27 cellular contexts compared by ENCODE assay signal in the genomic region with DNA sequence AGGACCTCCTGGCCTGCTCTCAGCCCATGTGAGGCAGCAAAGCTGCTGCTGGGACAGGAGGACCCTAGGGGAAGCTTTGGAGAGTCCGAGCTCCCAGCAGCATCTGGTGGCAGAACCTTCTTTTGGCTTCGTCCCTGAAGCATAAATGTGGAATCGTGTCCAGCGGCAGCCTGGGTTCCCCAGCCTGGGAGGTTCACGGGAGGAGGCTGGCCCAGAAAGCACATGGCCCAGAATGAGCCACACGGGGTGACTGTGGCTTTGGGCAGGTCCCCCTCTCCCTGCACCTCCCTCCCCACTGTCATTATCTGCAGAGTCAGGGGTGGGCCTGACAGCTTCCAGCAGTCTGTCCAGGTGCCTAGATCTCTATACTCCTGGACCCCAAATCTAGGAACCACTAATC.
"Had no signal": no experiment of that assay in that cellular context is flagged by ENCODE, and none has a peak within 500 bp of the region (broad histone marks: within the 10 kb centered on the region; RNA-seq: fewer than 3 reads in every experiment).

No MANE protein-coding gene starts in this region.

- H3K27me3 ChIP-seq: stomach, testis, thyroid gland, tibial artery, tibial nerve, transverse colon, upper lobe of left lung, upper lobe of right lung, uterus, vagina had no signal

- H3K27ac ChIP-seq: stomach, suprapubic skin, testis, thoracic aorta, thyroid gland, tibial artery, tibial nerve, transverse colon, upper lobe of left lung, upper lobe of right lung, uterus, vagina had no signal

- DNase-seq: stimulated activated CD4-positive, alpha-beta T cell treated with anti-CD3 and anti-CD28 coated beads, Interleukin-2, amount 100 ng/mL, for 48 hours; stimulated activated CD4-positive, alpha-beta T cell treated with anti-CD3 and anti-CD28 coated beads, Interleukin-4, amount 100 ng/mL, for 1 hour; stimulated activated CD4-positive, alpha-beta T cell treated with anti-CD3 and anti-CD28 coated beads, Interleukin-4, amount 100 ng/mL, for 24 hours; stimulated activated CD4-positive, alpha-beta T cell treated with anti-CD3 and anti-CD28 coated beads, Interleukin-4, amount 100 ng/mL, for 4 hours; stimulated activated CD8-positive, alpha-beta memory T cell treated with anti-CD3 and anti-CD28 coated beads, Interleukin-4, amount 100 ng/mL, for 48 hours; stimulated activated naive B cell treated with anti-CD40 and anti-IgM and Interleukin-4, amounts not matched to agents 10 μg/mL and 1 μg/mL and 100 μg/mL, for 72 hours; stimulated activated naive CD4-positive, alpha-beta T cell; stimulated activated naive CD4-positive, alpha-beta T cell treated with Interleukin-2 at 50 U/mL for 16 hours; stimulated activated naive CD8-positive, alpha-beta T cell treated with anti-CD3 and anti-CD28 coated beads, Interleukin-15, amount 100 ng/mL, for 72 hours; stimulated activated naive CD8-positive, alpha-beta T cell treated with anti-CD3 and anti-CD28 coated beads, Interleukin-15, Interleukin-2, amounts not matched to agents 100 U/mL and 50 U/mL, for 24 hours; stomach; substantia nigra; testis; thyroid gland; tibial artery; transverse colon; trophoblast cell; upper lobe of left lung; upper lobe of right lung; uterus had no signal

- H3K36me3 ChIP-seq: stomach, suprapubic skin, thoracic aorta, thyroid gland, tibial artery, tibial nerve, transverse colon, upper lobe of left lung, upper lobe of right lung, uterus, vagina had no signal

- ATAC-seq: stimulated activated effector memory CD8-positive, alpha-beta T cell treated with anti-CD3 and anti-CD28 coated beads, Interleukin-12 subunit alpha, Interleukin-12 subunit beta, amount 100 ng/mL, for 72 hours; stimulated activated memory B cell treated with anti-CD40 and anti-IgM and Interleukin-4, amounts not matched to agents 10 μg/mL and 1 μg/mL and 100 μg/mL, for 72 hours; stimulated activated naive B cell treated with anti-CD40 and anti-IgM and Interleukin-4, amounts not matched to agents 10 μg/mL and 1 μg/mL and 100 μg/mL, for 72 hours; stimulated activated naive CD8-positive, alpha-beta T cell treated with anti-CD3 and anti-CD28 coated beads, Interleukin-15, amount 100 ng/mL, for 72 hours; stimulated activated naive CD8-positive, alpha-beta T cell treated with anti-CD3 and anti-CD28 coated beads, Interleukin-15, Interleukin-2, amounts not matched to agents 100 U/mL and 50 U/mL, for 24 hours; upper lobe of right lung had no signal

- H3K4me1 ChIP-seq: tibial artery, upper lobe of right lung had no signal

- H3K9me3 ChIP-seq: stomach, suprapubic skin, testis, thoracic aorta, thyroid gland, tibial artery, tibial nerve, transverse colon, upper lobe of left lung, upper lobe of right lung, uterus, vagina had no signal

- H3K4me3 ChIP-seq: stomach, suprapubic skin, testis, thoracic aorta, thyroid gland, tibial artery, tibial nerve, transverse colon, upper lobe of left lung, upper lobe of right lung, uterus, vagina had no signal

- FAIRE-seq: urothelium cell line had no signal
